In genomic region chr1:234326493-234327366, GRCh38 we compare ENCODE assay signal across 8 cellular contexts. TPM values are rescaled to one million over a fixed set of nuclear protein-coding genes. Genes with fewer than 3 reads are reported as not detected.
DNase-seq lines count a peak whose midpoint lies in the region; ATAC-seq and TF ChIP-seq lines count a peak whose summit lies in the region.

No MANE protein-coding gene starts in this region.

- H3K27ac Mint-ChIP-seq in nephron = peak overlapping the region in 2 of 3 experiments; percentile 3 to 22

- H3K4me3 Mint-ChIP-seq in nephron = peak overlapping the region in 2 of 3 experiments; percentile 0 to 61

- H3K9ac ChIP-seq in fibroblast of lung (ENCODE audit: insufficient read depth, low read length) (no peak overlapping the region), subcutaneous abdominal adipose tissue (ENCODE audit: low read length in 5 of 5) (peak overlapping the region in 1 of 5 donors; percentile 13)

- H4K20me1 ChIP-seq in fibroblast of lung (ENCODE audit: control insufficient read depth, extremely low read depth, insufficient read depth, low read length) = no peaks in the 10 kb centered on the region

- H3K4me2 ChIP-seq in fibroblast of lung (ENCODE audit: extremely low read depth, insufficient read depth, low read length) = peak overlapping the region; percentile 78

- H3K4me1 ChIP-seq in fibroblast of lung (ENCODE audit: control insufficient read depth, extremely low read depth, insufficient read depth, low read length) = no peaks in the 10 kb centered on the region
- peaks cover 0 to 11% (median 7%) of the 10 kb centered on the region in 5 donors for H3K4me1 ChIP-seq in subcutaneous abdominal adipose tissue (ENCODE audit: control insufficient read depth in 5 of 5, insufficient read depth in 5 of 5, low read length in 5 of 5)

- H3K27me3 ChIP-seq in fibroblast of lung (ENCODE audit: control insufficient read depth, insufficient read depth, low read length) (peaks cover 9% of the 10 kb centered on the region), subcutaneous abdominal adipose tissue (ENCODE audit: control insufficient read depth in 5 of 5, insufficient read depth in 4 of 5, low read length in 5 of 5) (peaks cover 15 to 25% (median 18%) of the 10 kb centered on the region in 5 donors)

- H3K4me3 ChIP-seq in fibroblast of lung (replicated peaks in 1 of 4; ENCODE audit: control extremely low read depth in 1 of 4, insufficient read depth in 1 of 4, low read depth in 3 of 4, low read length in 4 of 4) = peak overlapping the region; percentile 35 to 49 (median 45)
- H3K4me3 ChIP-seq in subcutaneous abdominal adipose tissue (ENCODE audit: low read depth in 1 of 5, low read length in 5 of 5) = peak overlapping the region in 4 of 5 donors; percentile 43 to 53 (median 47)

- TF ChIP-seq CTCF in fibroblast of lung (conservative IDR thresholded peaks at IDR 0.05 in 1 of 2, IDR thresholded peaks at IDR 0.05 in 1 of 2; ENCODE audit: low read depth in 1 of 2, low read length in 2 of 2) (peak; percentile 69 to 81), nephron (IDR thresholded peaks at IDR 0.05; ENCODE audit: unreplicated experiment in 3 of 3) (peak; percentile 55 to 67 (median 67))

- peaks cover 24% of the 10 kb centered on the region for H3K4me1 Mint-ChIP-seq in nephron

- H3K36me3 Mint-ChIP-seq in nephron (ENCODE audit: low read depth) = no peaks in the 10 kb centered on the region

- H3K79me2 ChIP-seq in fibroblast of lung (ENCODE audit: control insufficient read depth, insufficient read depth, low read length) = no peaks in the 10 kb centered on the region

- H3K9me3 Mint-ChIP-seq in nephron = no peaks in the 10 kb centered on the region

- peaks cover 51% of the 10 kb centered on the region for H3K27me3 Mint-ChIP-seq in nephron (ENCODE audit: low read depth)

- ATAC-seq in GM18868 (IDR thresholded peaks at IDR 0.05; ENCODE audit: unreplicated experiment) (peak; percentile 68), HG03196 (IDR thresholded peaks at IDR 0.05; ENCODE audit: unreplicated experiment) (peak; percentile 67)

- DNase-seq in AG08396 (ENCODE audit: low spot score) (peak; percentile 63), NOMO-1 treated with dmso at 0.1 percent for 144 hours (lab: John Stamatoyannopoulos, UW; ENCODE audit: unreplicated experiment) (peak; percentile 62), activated T-cell treated with anti-CD3 and anti-CD28 coated beads for 24 hours (ENCODE audit: low read depth) (peak; percentile 65), fibroblast of lung (ENCODE audit: low read depth in 2 of 2) (peak; percentile 33 to 49)

- no peaks in the 10 kb centered on the region for H3K9me3 ChIP-seq in fibroblast of lung (ENCODE audit: control insufficient read depth, insufficient read depth, low read depth, low read length)
- no peaks in the 10 kb centered on the region for H3K9me3 ChIP-seq in subcutaneous abdominal adipose tissue (ENCODE audit: control insufficient read depth in 5 of 5, low read length in 5 of 5)

- H3K36me3 ChIP-seq in fibroblast of lung (ENCODE audit: control insufficient read depth, insufficient read depth, low read length) (no peaks in the 10 kb centered on the region), subcutaneous abdominal adipose tissue (ENCODE audit: control insufficient read depth in 5 of 5, insufficient read depth in 5 of 5, low read length in 5 of 5) (no peaks in the 10 kb centered on the region)

- H3K27ac ChIP-seq in fibroblast of lung (ENCODE audit: insufficient read depth, low read length) (no peak overlapping the region), subcutaneous abdominal adipose tissue (ENCODE audit: low read depth, low read length) (no peak overlapping the region)

- peak overlapping the region; percentile 23 for H2AFZ ChIP-seq in fibroblast of lung (ENCODE audit: low read length)

RNA-seq across cellular contexts. Expression of gene COA6, which starts 46.5 kb away (rescaled TPM):
- total RNA-seq in fibroblast of lung = 24.1 and 27.7 TPM in 2 replicates
- 21.7 and 28.1 TPM in 2 replicates for polyA plus RNA-seq in fibroblast of lung
- 39.7 and 60.9 TPM in 2 replicates for polyA plus RNA-seq in fibroblast of lung (2012)
- polyA minus RNA-seq in fibroblast of lung (ENCODE audit: low replicate concordance) = 1.7 and 3.1 TPM in 2 replicates
